Comparison of ENCODE assay signal across 10 cellular contexts in the genomic region with DNA sequence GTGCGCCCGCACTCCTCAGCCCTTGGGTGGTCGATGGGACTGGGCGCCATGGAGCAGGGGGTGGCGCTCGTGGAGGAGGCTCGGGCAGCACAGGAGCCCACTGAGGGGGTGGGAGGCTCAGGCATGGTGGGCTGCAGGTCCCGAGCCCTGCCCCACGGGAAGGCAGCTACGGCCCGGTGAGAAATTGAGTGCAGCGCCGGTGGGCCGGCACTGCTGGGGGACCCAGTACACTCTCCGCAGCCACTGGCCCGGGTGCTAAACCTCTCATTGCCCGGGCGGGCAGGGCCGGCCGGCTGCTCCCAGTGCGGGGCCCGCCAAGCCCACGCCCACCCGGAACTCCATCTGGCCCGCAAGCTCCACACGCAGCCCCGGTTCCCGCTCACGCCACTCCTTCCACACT. TPM values are rescaled to one million over a fixed set of nuclear protein-coding genes. Genes with fewer than 3 reads are reported as not detected.
"Had no signal": no experiment of that assay in that cellular context is flagged by ENCODE, and none has a peak within 500 bp of the region (broad histone marks: within the 10 kb centered on the region; RNA-seq: fewer than 3 reads in every experiment).

No MANE protein-coding gene starts in this region.

RNA-seq across cellular contexts. Expression of a gene that starts 55.3 kb away (rescaled TPM):
- total RNA-seq: activated CD4-positive, alpha-beta memory T cell treated with anti-CD3 and anti-CD28 coated beads, Interleukin-2, amount 10 ng/mL, durations not matched to agents 7 days and 5 days; activated CD4-positive, alpha-beta T cell treated with anti-CD3 and anti-CD28 coated beads for 36 hours; activated CD4-positive, alpha-beta T cell treated with anti-CD3 and anti-CD28 coated beads, Interleukin-2, amount 10 ng/mL, durations not matched to agents 7 days and 5 days; activated CD8-positive, alpha-beta memory T cell treated with anti-CD3 and anti-CD28 coated beads, Interleukin-2, amount 10 ng/mL, durations not matched to agents 7 days and 5 days; activated CD8-positive, alpha-beta T cell treated with anti-CD3 and anti-CD28 coated beads, Interleukin-2, amount 10 ng/mL, durations not matched to agents 7 days and 5 days; activated naive CD8-positive, alpha-beta T cell treated with anti-CD3 and anti-CD28 coated beads, Interleukin-2, amount 10 ng/mL, durations not matched to agents 7 days and 5 days; activated T-helper 2 cell treated with anti-CD3 and anti-CD28 coated beads, Interferon-gamma antibody, Interleukin-2, Interleukin-4, amounts not matched to agents 10 μg/mL and 5 μg/mL and 100 μg/mL, durations not matched to agents 14 hours and 24 hours and 36 hours; ascending aorta; bronchial epithelial cell had no signal
- polyA plus RNA-seq: cardiac muscle cell had no signal
